Comparison of ENCODE assay signal across 9 cellular contexts in the genomic region with DNA sequence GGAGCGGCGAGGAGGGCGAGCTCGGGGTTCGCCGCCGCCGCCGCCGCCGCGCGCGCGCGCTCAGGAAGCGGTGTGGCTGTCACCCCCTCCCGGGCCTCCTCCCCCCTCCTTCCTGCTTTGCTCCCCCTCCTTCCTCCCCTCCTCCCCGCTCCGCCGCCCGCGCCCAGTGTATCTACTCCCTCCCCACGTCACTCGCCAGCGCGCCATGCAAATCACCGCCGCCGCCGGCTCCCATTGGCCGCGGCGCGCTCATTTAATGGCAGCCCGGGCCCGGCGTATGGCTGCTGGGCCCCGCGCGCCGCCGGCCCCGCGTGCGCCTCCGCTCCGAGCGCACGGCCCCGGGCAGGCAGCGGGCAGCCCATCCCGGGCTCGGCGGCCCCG. TPM values are rescaled to one million over a fixed set of nuclear protein-coding genes. Genes with fewer than 3 reads are reported as not detected.
DNase-seq lines count a peak whose midpoint lies in the region; ATAC-seq and TF ChIP-seq lines count a peak whose summit lies in the region.
"Had no signal": no experiment of that assay in that cellular context is flagged by ENCODE, and none has a peak within 500 bp of the region (broad histone marks: within the 10 kb centered on the region; RNA-seq: fewer than 3 reads in every experiment).

No MANE protein-coding gene starts in this region.

- no peak for TF ChIP-seq CTCF in Peyer's patch (IDR thresholded peaks at IDR 0.05)
- TF ChIP-seq CTCF in BE2C (IDR thresholded peaks at IDR 0.05; ENCODE audit: low read depth, low read length) = no peak

- H3K27ac Mint-ChIP-seq in activated T-helper 2 cell treated with anti-CD3 and anti-CD28 coated beads, Interferon-gamma antibody, Interleukin-2, Interleukin-4, amounts not matched to agents 10 μg/mL and 5 μg/mL and 100 μg/mL, durations not matched to agents 14 hours and 24 hours and 36 hours = no peak overlapping the region

- H3K9me3 ChIP-seq in Peyer's patch = peaks cover 0 to 6% (median 0%) of the 10 kb centered on the region in 4 donors
- no peaks in the 10 kb centered on the region for H3K9me3 ChIP-seq in BE2C

- ATAC-seq in HG03045 (IDR thresholded peaks at IDR 0.05; ENCODE audit: unreplicated experiment) = no peak

- intact Hi-C loops in activated T-helper 2 cell treated with anti-CD3 and anti-CD28 coated beads, Interferon-gamma antibody, Interleukin-2, Interleukin-4, amounts not matched to agents 10 μg/mL and 5 μg/mL and 100 μg/mL, durations not matched to agents 14 hours and 24 hours and 36 hours (cut with micrococcal nuclease) = no loop called here

- H3K27ac ChIP-seq in Peyer's patch = no peak overlapping the region
- H3K27ac ChIP-seq: VCaP had no signal

- H3K4me3 ChIP-seq in Peyer's patch (peak overlapping the region in 3 of 4 donors; percentile 26 to 37 (median 35)), BE2C (ENCODE audit: low read depth, low read length) (no peak overlapping the region)

- H3K36me3 Mint-ChIP-seq in activated T-helper 2 cell treated with anti-CD3 and anti-CD28 coated beads, Interferon-gamma antibody, Interleukin-2, Interleukin-4, amounts not matched to agents 10 μg/mL and 5 μg/mL and 100 μg/mL, durations not matched to agents 14 hours and 24 hours and 36 hours (ENCODE audit: low read depth) = no peaks in the 10 kb centered on the region

- no peak for TF ChIP-seq POLR2A in Peyer's patch (IDR thresholded peaks at IDR 0.05)

- no peak overlapping the region for H3K4me3 Mint-ChIP-seq in activated T-helper 2 cell treated with anti-CD3 and anti-CD28 coated beads, Interferon-gamma antibody, Interleukin-2, Interleukin-4, amounts not matched to agents 10 μg/mL and 5 μg/mL and 100 μg/mL, durations not matched to agents 14 hours and 24 hours and 36 hours (ENCODE audit: low read depth)

- H3K4me1 Mint-ChIP-seq in activated T-helper 2 cell treated with anti-CD3 and anti-CD28 coated beads, Interferon-gamma antibody, Interleukin-2, Interleukin-4, amounts not matched to agents 10 μg/mL and 5 μg/mL and 100 μg/mL, durations not matched to agents 14 hours and 24 hours and 36 hours (ENCODE audit: low read depth) = no peaks in the 10 kb centered on the region

- peaks cover 10% of the 10 kb centered on the region for H3K9me3 Mint-ChIP-seq in activated T-helper 2 cell treated with anti-CD3 and anti-CD28 coated beads, Interferon-gamma antibody, Interleukin-2, Interleukin-4, amounts not matched to agents 10 μg/mL and 5 μg/mL and 100 μg/mL, durations not matched to agents 14 hours and 24 hours and 36 hours

- no peaks in the 10 kb centered on the region for H3K36me3 ChIP-seq in Peyer's patch
- H3K36me3 ChIP-seq in BE2C = no peaks in the 10 kb centered on the region

- DNase-seq in DMS 273 (lab: John Stamatoyannopoulos, UW; ENCODE audit: unreplicated experiment) (peak; percentile 86), Peyer's patch (peak in 1 of 3 donors; percentile 56), medulla oblongata (ENCODE audit: extremely low spot score) (peak; percentile 62), BE2C (no peak)
- DNase-seq in central memory CD4-positive, alpha-beta T cell = peak; percentile 67
- peak; percentile 19 to 26 for DNase-seq in stimulated activated CD8-positive, alpha-beta memory T cell treated with anti-CD3 and anti-CD28 coated beads, Interleukin-2, amount 100 ng/mL, for 1 hour (ENCODE audit: low read depth in 2 of 2)
- DNase-seq in activated T-helper 2 cell treated with anti-CD3 and anti-CD28 coated beads, Interferon-gamma antibody, Interleukin-2, Interleukin-4, amounts not matched to agents 10 μg/mL and 5 μg/mL and 100 μg/mL, durations not matched to agents 14 hours and 24 hours and 36 hours (ENCODE audit: low spot score) = no peak

- H3K27me3 Mint-ChIP-seq in activated T-helper 2 cell treated with anti-CD3 and anti-CD28 coated beads, Interferon-gamma antibody, Interleukin-2, Interleukin-4, amounts not matched to agents 10 μg/mL and 5 μg/mL and 100 μg/mL, durations not matched to agents 14 hours and 24 hours and 36 hours (ENCODE audit: low read depth) = peaks cover 66% of the 10 kb centered on the region

- H3K27me3 ChIP-seq in Peyer's patch (peaks cover 0 to 74% of the 10 kb centered on the region in 2 donors), BE2C (peaks cover 76% of the 10 kb centered on the region)

- H3K4me1 ChIP-seq in Peyer's patch = peaks cover 0 to 18% (median 0%) of the 10 kb centered on the region in 4 donors
- H3K4me1 ChIP-seq in BE2C = no peaks in the 10 kb centered on the region

RNA-seq across cellular contexts. Expression of a gene that starts 0.3 kb away (rescaled TPM):
- total RNA-seq in Peyer's patch = not detected
- not detected in 2 replicates for total RNA-seq in activated T-helper 2 cell treated with anti-CD3 and anti-CD28 coated beads, Interferon-gamma antibody, Interleukin-2, Interleukin-4, amounts not matched to agents 10 μg/mL and 5 μg/mL and 100 μg/mL, durations not matched to agents 14 hours and 24 hours and 36 hours
- polyA plus RNA-seq in BE2C (2012; ENCODE audit: insufficient read depth, insufficient read length, low read depth) = not detected

Comparison
In these comparisons a context has a peak if more than half of its experiments do, and no peak if none do; other contexts are left out.
1. DNase-seq: peak in DMS 273 (single experiment), central memory CD4-positive, alpha-beta T cell (single experiment), medulla oblongata (single experiment) and stimulated activated CD8-positive, alpha-beta memory T cell treated with anti-CD3 and anti-CD28 coated beads, Interleukin-2, amount 100 ng/mL, for 1 hour (2 of 2); none in activated T-helper 2 cell treated with anti-CD3 and anti-CD28 coated beads, Interferon-gamma antibody, Interleukin-2, Interleukin-4, amounts not matched to agents 10 μg/mL and 5 μg/mL and 100 μg/mL, durations not matched to agents 14 hours and 24 hours and 36 hours (single experiment) and BE2C (single experiment).